15 cellular contexts compared by ENCODE assay signal in the genomic region with DNA sequence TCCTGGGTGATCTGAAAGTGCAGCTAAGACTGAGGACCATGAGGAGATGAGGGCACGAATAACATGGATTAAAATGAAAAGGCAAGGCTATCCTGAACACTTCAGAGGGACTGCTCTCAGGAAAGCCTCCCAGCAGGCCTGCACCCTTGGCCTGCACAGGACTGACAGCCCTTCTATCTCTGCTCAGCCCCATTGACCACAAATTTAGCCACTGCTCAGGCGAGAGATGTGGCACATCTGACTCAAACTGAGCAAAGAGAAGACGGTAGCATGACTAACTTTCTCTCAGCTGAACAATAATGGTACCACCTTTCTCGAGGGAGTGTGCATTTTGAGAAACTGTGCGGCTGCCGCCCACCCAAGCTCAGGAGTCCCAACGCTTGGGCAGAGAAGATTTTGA.
DNase-seq lines count a peak whose midpoint lies in the region; ATAC-seq and TF ChIP-seq lines count a peak whose summit lies in the region.
"Had no signal": no experiment of that assay in that cellular context is flagged by ENCODE, and none has a peak within 500 bp of the region (broad histone marks: within the 10 kb centered on the region; RNA-seq: fewer than 3 reads in every experiment).

No MANE protein-coding gene starts in this region.

- H3K27me3 Mint-ChIP-seq in activated naive CD8-positive, alpha-beta T cell treated with anti-CD3 and anti-CD28 coated beads, Interleukin-2, amount 50 U/mL, for 24 hours: peaks cover 3% of the 10 kb centered on the region
- H3K27me3 Mint-ChIP-seq in activated naive CD8-positive, alpha-beta T cell treated with anti-CD3 and anti-CD28 coated beads for 36 hours: peaks cover 3% of the 10 kb centered on the region
- H3K27me3 Mint-ChIP-seq in T-helper 17 cell (peaks cover 6% of the 10 kb centered on the region), HFFc6 (ENCODE audit: insufficient read depth) (no peaks in the 10 kb centered on the region; the same call in 1 of the 2 replicates)

- peak overlapping the region; percentile 80 for H3K27ac Mint-ChIP-seq in activated naive CD8-positive, alpha-beta T cell treated with anti-CD3 and anti-CD28 coated beads, Interleukin-2, amount 50 U/mL, for 24 hours
- H3K27ac Mint-ChIP-seq in activated naive CD8-positive, alpha-beta T cell treated with anti-CD3 and anti-CD28 coated beads for 36 hours: no peak overlapping the region
- H3K27ac Mint-ChIP-seq in T-helper 17 cell: no peak overlapping the region
- no peak overlapping the region for H3K27ac Mint-ChIP-seq in HFFc6
- H3K27ac Mint-ChIP-seq: activated naive CD8-positive, alpha-beta T cell had no signal

- peaks cover 18% of the 10 kb centered on the region for H3K36me3 Mint-ChIP-seq in activated naive CD8-positive, alpha-beta T cell treated with anti-CD3 and anti-CD28 coated beads, Interleukin-2, amount 50 U/mL, for 24 hours (ENCODE audit: low read depth)
- H3K36me3 Mint-ChIP-seq in activated naive CD8-positive, alpha-beta T cell treated with anti-CD3 and anti-CD28 coated beads for 36 hours: peaks cover 15% of the 10 kb centered on the region
- H3K36me3 Mint-ChIP-seq in T-helper 17 cell (ENCODE audit: low read depth) (no peaks in the 10 kb centered on the region), HFFc6 (ENCODE audit: low read depth) (peaks cover 5% of the 10 kb centered on the region; the same call in 1 of the 2 replicates)
- H3K36me3 Mint-ChIP-seq: activated naive CD8-positive, alpha-beta T cell had no signal

- peak overlapping the region; percentile 53 for H3K4me3 Mint-ChIP-seq in activated naive CD8-positive, alpha-beta T cell treated with anti-CD3 and anti-CD28 coated beads, Interleukin-2, amount 50 U/mL, for 24 hours
- H3K4me3 Mint-ChIP-seq in activated naive CD8-positive, alpha-beta T cell treated with anti-CD3 and anti-CD28 coated beads for 36 hours: no peak overlapping the region
- H3K4me3 Mint-ChIP-seq in T-helper 17 cell: no peak overlapping the region
- no peak overlapping the region for H3K4me3 Mint-ChIP-seq in HFFc6
- H3K4me3 Mint-ChIP-seq: activated naive CD8-positive, alpha-beta T cell had no signal

- no peaks in the 10 kb centered on the region for H3K9me3 ChIP-seq in T-helper 17 cell (ENCODE audit: control insufficient read depth, low read length, poor library complexity, severe bottlenecking)
- H3K9me3 ChIP-seq: gastrocnemius medialis, thyroid gland had no signal

- no peak for TF ChIP-seq CTCF in HFFc6 (IDR thresholded peaks at IDR 0.05)

- peaks cover 16% of the 10 kb centered on the region for H3K9me3 Mint-ChIP-seq in activated naive CD8-positive, alpha-beta T cell treated with anti-CD3 and anti-CD28 coated beads, Interleukin-2, amount 50 U/mL, for 24 hours
- H3K9me3 Mint-ChIP-seq in activated naive CD8-positive, alpha-beta T cell treated with anti-CD3 and anti-CD28 coated beads for 36 hours: peaks cover 10% of the 10 kb centered on the region
- H3K9me3 Mint-ChIP-seq in HFFc6: no peaks in the 10 kb centered on the region

- peaks cover 56% of the 10 kb centered on the region for H3K4me1 Mint-ChIP-seq in activated naive CD8-positive, alpha-beta T cell treated with anti-CD3 and anti-CD28 coated beads, Interleukin-2, amount 50 U/mL, for 24 hours
- H3K4me1 Mint-ChIP-seq in activated naive CD8-positive, alpha-beta T cell treated with anti-CD3 and anti-CD28 coated beads for 36 hours: peaks cover 27% of the 10 kb centered on the region
- peaks cover 6% of the 10 kb centered on the region for H3K4me1 Mint-ChIP-seq in T-helper 17 cell
- peaks cover 30% of the 10 kb centered on the region for H3K4me1 Mint-ChIP-seq in HFFc6 (ENCODE audit: low read depth)

- ATAC-seq in activated naive CD8-positive, alpha-beta T cell treated with anti-CD3 and anti-CD28 coated beads, Interleukin-2, amount 50 U/mL, for 24 hours: peak; percentile 50
- peak; percentile 54 for ATAC-seq in GM21737 (IDR thresholded peaks at IDR 0.05; ENCODE audit: unreplicated experiment)
- ATAC-seq in HG03432 (IDR thresholded peaks at IDR 0.05; ENCODE audit: unreplicated experiment): peak; percentile 69
- peak; percentile 65 for ATAC-seq in stimulated activated naive CD8-positive, alpha-beta T cell treated with anti-CD3 and anti-CD28 coated beads, Interleukin-15, Interleukin-2, amounts not matched to agents 100 U/mL and 50 U/mL, for 24 hours
- no peak for ATAC-seq in T-helper 17 cell
- ATAC-seq: gastrocnemius medialis, left cardiac atrium had no signal

- DNase-seq in activated naive CD8-positive, alpha-beta T cell treated with anti-CD3 and anti-CD28 coated beads, Interleukin-2, amount 50 U/mL, for 24 hours: no peak
- DNase-seq in activated naive CD8-positive, alpha-beta T cell treated with anti-CD3 and anti-CD28 coated beads for 36 hours: no peak
- peak; percentile 39 for DNase-seq in stimulated activated naive CD8-positive, alpha-beta T cell treated with anti-CD3 and anti-CD28 coated beads, Interleukin-15, Interleukin-2, amounts not matched to agents 100 U/mL and 50 U/mL, for 24 hours
- DNase-seq in T-helper 17 cell (no peak), HFFc6 (no peak), NCI-H510A (lab: John Stamatoyannopoulos, UW) (no peak)
- DNase-seq: dorsolateral prefrontal cortex; gastrocnemius medialis; left cardiac atrium; NCI-H187 treated with DMSO at 0.1 percent for 48 hours; stimulated activated CD4-positive, alpha-beta T cell treated with anti-CD3 and anti-CD28 coated beads, Interleukin-4, amount 100 ng/mL, for 24 hours; thyroid gland had no signal
